Comparison of ENCODE assay signal across 8 cellular contexts in genomic region chrX:67543818-67544217, GRCh38. TPM values are rescaled to one million over a fixed set of nuclear protein-coding genes. Genes with fewer than 3 reads are reported as not detected.
DNase-seq lines count a peak whose midpoint lies in the region; ATAC-seq and TF ChIP-seq lines count a peak whose summit lies in the region.

A gene with protein sequence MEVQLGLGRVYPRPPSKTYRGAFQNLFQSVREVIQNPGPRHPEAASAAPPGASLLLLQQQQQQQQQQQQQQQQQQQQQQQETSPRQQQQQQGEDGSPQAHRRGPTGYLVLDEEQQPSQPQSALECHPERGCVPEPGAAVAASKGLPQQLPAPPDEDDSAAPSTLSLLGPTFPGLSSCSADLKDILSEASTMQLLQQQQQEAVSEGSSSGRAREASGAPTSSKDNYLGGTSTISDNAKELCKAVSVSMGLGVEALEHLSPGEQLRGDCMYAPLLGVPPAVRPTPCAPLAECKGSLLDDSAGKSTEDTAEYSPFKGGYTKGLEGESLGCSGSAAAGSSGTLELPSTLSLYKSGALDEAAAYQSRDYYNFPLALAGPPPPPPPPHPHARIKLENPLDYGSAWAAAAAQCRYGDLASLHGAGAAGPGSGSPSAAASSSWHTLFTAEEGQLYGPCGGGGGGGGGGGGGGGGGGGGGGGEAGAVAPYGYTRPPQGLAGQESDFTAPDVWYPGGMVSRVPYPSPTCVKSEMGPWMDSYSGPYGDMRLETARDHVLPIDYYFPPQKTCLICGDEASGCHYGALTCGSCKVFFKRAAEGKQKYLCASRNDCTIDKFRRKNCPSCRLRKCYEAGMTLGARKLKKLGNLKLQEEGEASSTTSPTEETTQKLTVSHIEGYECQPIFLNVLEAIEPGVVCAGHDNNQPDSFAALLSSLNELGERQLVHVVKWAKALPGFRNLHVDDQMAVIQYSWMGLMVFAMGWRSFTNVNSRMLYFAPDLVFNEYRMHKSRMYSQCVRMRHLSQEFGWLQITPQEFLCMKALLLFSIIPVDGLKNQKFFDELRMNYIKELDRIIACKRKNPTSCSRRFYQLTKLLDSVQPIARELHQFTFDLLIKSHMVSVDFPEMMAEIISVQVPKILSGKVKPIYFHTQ (plus strand): TSS chrX:67544021. CDS start chrX:67545147, 1,126 bp downstream.

- peak within 1 kb of the TSS; percentile 68 for H3K4me2 ChIP-seq in mesendoderm (ENCODE audit: low read length)

- H3K4me1 Mint-ChIP-seq in stimulated activated naive CD8-positive, alpha-beta T cell treated with anti-CD3 and anti-CD28 coated beads, Interleukin-15, Interleukin-2, amounts not matched to agents 100 ng/mL and 50 ng/mL, for 24 hours (ENCODE audit: low read depth): peaks cover 5% of the 10 kb centered on the region
- H3K4me1 Mint-ChIP-seq in endodermal cell: peaks cover 9% of the 10 kb centered on the region
- no peaks in the 10 kb centered on the region for H3K4me1 Mint-ChIP-seq in stimulated activated memory B cell treated with anti-CD40 and anti-IgM and Interleukin-4, amounts not matched to agents 10 μg/mL and 1 μg/mL and 100 μg/mL, for 72 hours

- H3K23ac ChIP-seq in mesendoderm (ENCODE audit: low read length): no peak within 1 kb of the TSS

- no peak within 1 kb of the TSS for H3K27ac Mint-ChIP-seq in stimulated activated naive CD8-positive, alpha-beta T cell treated with anti-CD3 and anti-CD28 coated beads, Interleukin-15, Interleukin-2, amounts not matched to agents 100 ng/mL and 50 ng/mL, for 24 hours
- no peak within 1 kb of the TSS for H3K27ac Mint-ChIP-seq in endodermal cell
- no peak within 1 kb of the TSS for H3K27ac Mint-ChIP-seq in stimulated activated memory B cell treated with anti-CD40 and anti-IgM and Interleukin-4, amounts not matched to agents 10 μg/mL and 1 μg/mL and 100 μg/mL, for 72 hours

- peak within 1 kb of the TSS; percentile 77 for H3K27ac ChIP-seq in endodermal cell (ENCODE audit: low read depth, low read length)
- H3K27ac ChIP-seq in mesendoderm (ENCODE audit: low read depth, low read length): peak within 1 kb of the TSS; percentile 44
- H3K27ac ChIP-seq in uterus: peak within 1 kb of the TSS; percentile 87 to 93
- H3K27ac ChIP-seq in WERI-Rb-1: no peak within 1 kb of the TSS

- H2AK5ac ChIP-seq in mesendoderm (ENCODE audit: low read length): no peak within 1 kb of the TSS

- H3K4me3 Mint-ChIP-seq in stimulated activated naive CD8-positive, alpha-beta T cell treated with anti-CD3 and anti-CD28 coated beads, Interleukin-15, Interleukin-2, amounts not matched to agents 100 ng/mL and 50 ng/mL, for 24 hours: peak within 1 kb of the TSS; percentile 43
- H3K4me3 Mint-ChIP-seq in endodermal cell: peak within 1 kb of the TSS; percentile 49
- H3K4me3 Mint-ChIP-seq in stimulated activated memory B cell treated with anti-CD40 and anti-IgM and Interleukin-4, amounts not matched to agents 10 μg/mL and 1 μg/mL and 100 μg/mL, for 72 hours: no peak within 1 kb of the TSS

- peak within 1 kb of the TSS; percentile 73 for H3K56ac ChIP-seq in mesendoderm (ENCODE audit: low read length)

- peak within 1 kb of the TSS; percentile 67 for H3K4me3 ChIP-seq in endodermal cell (ENCODE audit: low read length)
- H3K4me3 ChIP-seq in mesendoderm (ENCODE audit: low read length): peak within 1 kb of the TSS; percentile 29
- peak within 1 kb of the TSS; percentile 45 to 57 for H3K4me3 ChIP-seq in uterus
- H3K4me3 ChIP-seq in WERI-Rb-1 (ENCODE audit: low read depth, low read length): no peak within 1 kb of the TSS; the same call in 1 of the 2 replicates

- peaks cover 56% of the 10 kb centered on the region for H3K27me3 ChIP-seq in endodermal cell (ENCODE audit: control insufficient read depth, insufficient read depth, low read length, poor library complexity, severe bottlenecking)
- no peaks in the 10 kb centered on the region for H3K27me3 ChIP-seq in mesendoderm (ENCODE audit: insufficient read depth, low read length, poor library complexity)
- H3K27me3 ChIP-seq in uterus: no peaks in the 10 kb centered on the region
- H3K27me3 ChIP-seq in WERI-Rb-1 (ENCODE audit: insufficient read depth, low read depth, severe bottlenecking): peaks cover 61% of the 10 kb centered on the region

- ATAC-seq in stimulated activated naive CD8-positive, alpha-beta T cell treated with anti-CD3 and anti-CD28 coated beads, Interleukin-15, Interleukin-2, amounts not matched to agents 100 U/mL and 50 U/mL, for 24 hours: no peak
- no peak for ATAC-seq in stimulated activated memory B cell treated with anti-CD40 and anti-IgM and Interleukin-4, amounts not matched to agents 10 μg/mL and 1 μg/mL and 100 μg/mL, for 72 hours
- ATAC-seq in GM18517 (IDR thresholded peaks at IDR 0.05; ENCODE audit: unreplicated experiment): no peak

- H3K79me2 ChIP-seq in mesendoderm (ENCODE audit: control insufficient read depth, insufficient read depth, low read length): no peaks in the 10 kb centered on the region

- H3K9me3 Mint-ChIP-seq in stimulated activated naive CD8-positive, alpha-beta T cell treated with anti-CD3 and anti-CD28 coated beads, Interleukin-15, Interleukin-2, amounts not matched to agents 100 ng/mL and 50 ng/mL, for 24 hours: no peaks in the 10 kb centered on the region
- peaks cover 45% of the 10 kb centered on the region for H3K9me3 Mint-ChIP-seq in endodermal cell
- H3K9me3 Mint-ChIP-seq in stimulated activated memory B cell treated with anti-CD40 and anti-IgM and Interleukin-4, amounts not matched to agents 10 μg/mL and 1 μg/mL and 100 μg/mL, for 72 hours: peaks cover 3% of the 10 kb centered on the region

- TF ChIP-seq POLR2A in uterus (IDR thresholded peaks at IDR 0.05): peak; percentile 46 to 63

- WGBS in endodermal cell (ENCODE audit: insufficient coverage in 1 of 2, insufficient read length in 1 of 2), 2 experiments: 0 to 2% methylated on average over 3 to 22 of the region's 30 CpGs
- WGBS in mesendoderm (ENCODE audit: extremely low coverage, insufficient coverage, low lambda C conversion rate): no CpG with 5 or more reads among the region's 30 CpGs

- no peak within 1 kb of the TSS for H2BK15ac ChIP-seq in mesendoderm (replicated peaks; ENCODE audit: low read depth)

- no peak for DNase-seq in stimulated activated naive CD8-positive, alpha-beta T cell treated with anti-CD3 and anti-CD28 coated beads, Interleukin-15, Interleukin-2, amounts not matched to agents 100 U/mL and 50 U/mL, for 24 hours
- peak; percentile 86 for DNase-seq in endodermal cell
- peak; percentile 84 for DNase-seq in mesendoderm
- peak; percentile 79 to 83 for DNase-seq in uterus
- no peak for DNase-seq in WERI-Rb-1

- H3K9ac ChIP-seq in endodermal cell (ENCODE audit: extremely low read depth, low read length, poor library complexity, severe bottlenecking): no peak within 1 kb of the TSS
- H3K9ac ChIP-seq in mesendoderm (ENCODE audit: low read length): peak within 1 kb of the TSS; percentile 61

- no peak within 1 kb of the TSS for H2BK120ac ChIP-seq in mesendoderm (ENCODE audit: low read depth, low read length)

- H3K79me1 ChIP-seq in mesendoderm (ENCODE audit: low read length): no peaks in the 10 kb centered on the region

- intact Hi-C loops in uterus (cut with DNase I; ENCODE audit: low total_unique reads): no loop called here

- H4K5ac ChIP-seq in mesendoderm (ENCODE audit: low read length): no peak within 1 kb of the TSS

- no peak for TF ChIP-seq CTCF in endodermal cell (conservative IDR thresholded peaks at IDR 0.05)
- no peak for TF ChIP-seq CTCF in uterus (IDR thresholded peaks at IDR 0.05)
- TF ChIP-seq CTCF in WERI-Rb-1 (IDR thresholded peaks at IDR 0.05; ENCODE audit: low read depth, low read length): no peak

- H3K4me1 ChIP-seq in endodermal cell (ENCODE audit: control insufficient read depth, insufficient read depth, low read length): no peaks in the 10 kb centered on the region
- no peaks in the 10 kb centered on the region for H3K4me1 ChIP-seq in mesendoderm (ENCODE audit: control insufficient read depth, low read depth, low read length)
- no peaks in the 10 kb centered on the region for H3K4me1 ChIP-seq in uterus

- H3K18ac ChIP-seq in mesendoderm (ENCODE audit: low read length): peak within 1 kb of the TSS; percentile 72

- no peaks in the 10 kb centered on the region for H3K36me3 Mint-ChIP-seq in stimulated activated naive CD8-positive, alpha-beta T cell treated with anti-CD3 and anti-CD28 coated beads, Interleukin-15, Interleukin-2, amounts not matched to agents 100 ng/mL and 50 ng/mL, for 24 hours (ENCODE audit: low read depth)
- H3K36me3 Mint-ChIP-seq in endodermal cell (ENCODE audit: low read depth): no peaks in the 10 kb centered on the region
- H3K36me3 Mint-ChIP-seq in stimulated activated memory B cell treated with anti-CD40 and anti-IgM and Interleukin-4, amounts not matched to agents 10 μg/mL and 1 μg/mL and 100 μg/mL, for 72 hours: no peaks in the 10 kb centered on the region

- peaks cover 31% of the 10 kb centered on the region for H3K27me3 Mint-ChIP-seq in stimulated activated naive CD8-positive, alpha-beta T cell treated with anti-CD3 and anti-CD28 coated beads, Interleukin-15, Interleukin-2, amounts not matched to agents 100 ng/mL and 50 ng/mL, for 24 hours
- peaks cover 59% of the 10 kb centered on the region for H3K27me3 Mint-ChIP-seq in endodermal cell (ENCODE audit: insufficient read depth)
- peaks cover 24% of the 10 kb centered on the region for H3K27me3 Mint-ChIP-seq in stimulated activated memory B cell treated with anti-CD40 and anti-IgM and Interleukin-4, amounts not matched to agents 10 μg/mL and 1 μg/mL and 100 μg/mL, for 72 hours

- H2BK5ac ChIP-seq in mesendoderm (ENCODE audit: low read length): no peak within 1 kb of the TSS

- H3K9me3 ChIP-seq in endodermal cell (ENCODE audit: control insufficient read depth, low read length): no peaks in the 10 kb centered on the region
- H3K9me3 ChIP-seq in uterus: no peaks in the 10 kb centered on the region
- no peaks in the 10 kb centered on the region for H3K9me3 ChIP-seq in WERI-Rb-1 (ENCODE audit: severe bottlenecking)

- no peaks in the 10 kb centered on the region for H3K36me3 ChIP-seq in endodermal cell (ENCODE audit: control insufficient read depth, insufficient read depth, low read length)
- H3K36me3 ChIP-seq in mesendoderm (ENCODE audit: control insufficient read depth, insufficient read depth, low read length): no peaks in the 10 kb centered on the region
- no peaks in the 10 kb centered on the region for H3K36me3 ChIP-seq in uterus
- H3K36me3 ChIP-seq in WERI-Rb-1: no peaks in the 10 kb centered on the region

- no peak within 1 kb of the TSS for H3K4ac ChIP-seq in mesendoderm (ENCODE audit: low read depth, low read length)

- no peak within 1 kb of the TSS for H4K8ac ChIP-seq in mesendoderm (ENCODE audit: low read depth, low read length)

RNA-seq across cellular contexts. Expression of the gene that starts here (rescaled TPM):
- total RNA-seq in endodermal cell: 1 to 10 TPM; 1.5 to 2.2 TPM
- polyA plus RNA-seq in endodermal cell (2013, experiment 1 of 2): 3.4 TPM
- polyA plus RNA-seq in endodermal cell (2013, experiment 2 of 2): 3.3 TPM
- polyA plus RNA-seq in mesendoderm (2013, experiment 1 of 2): 2.8 TPM
- polyA plus RNA-seq in mesendoderm (2013, experiment 2 of 2): 2.8 TPM
- 10 to 100 TPM; 19.7 to 75.3 (median 46.9) TPM for total RNA-seq in uterus

Comparison
In these comparisons a context has a peak if more than half of its experiments do, and no peak if none do; other contexts are left out.
1. RNA of the gene that starts here (total RNA-seq): 19.7 to 75.3 TPM in uterus; 1.5 to 2.2 TPM in endodermal cell; every median in the first group is over 4 times any median in the second.
2. DNase-seq: peak in endodermal cell (single experiment), mesendoderm (single experiment) and uterus (2 of 2); none in stimulated activated naive CD8-positive, alpha-beta T cell treated with anti-CD3 and anti-CD28 coated beads, Interleukin-15, Interleukin-2, amounts not matched to agents 100 U/mL and 50 U/mL, for 24 hours (single experiment) and WERI-Rb-1 (single experiment).